Comparison of ENCODE assay signal across 1 cellular context in the genomic region with DNA sequence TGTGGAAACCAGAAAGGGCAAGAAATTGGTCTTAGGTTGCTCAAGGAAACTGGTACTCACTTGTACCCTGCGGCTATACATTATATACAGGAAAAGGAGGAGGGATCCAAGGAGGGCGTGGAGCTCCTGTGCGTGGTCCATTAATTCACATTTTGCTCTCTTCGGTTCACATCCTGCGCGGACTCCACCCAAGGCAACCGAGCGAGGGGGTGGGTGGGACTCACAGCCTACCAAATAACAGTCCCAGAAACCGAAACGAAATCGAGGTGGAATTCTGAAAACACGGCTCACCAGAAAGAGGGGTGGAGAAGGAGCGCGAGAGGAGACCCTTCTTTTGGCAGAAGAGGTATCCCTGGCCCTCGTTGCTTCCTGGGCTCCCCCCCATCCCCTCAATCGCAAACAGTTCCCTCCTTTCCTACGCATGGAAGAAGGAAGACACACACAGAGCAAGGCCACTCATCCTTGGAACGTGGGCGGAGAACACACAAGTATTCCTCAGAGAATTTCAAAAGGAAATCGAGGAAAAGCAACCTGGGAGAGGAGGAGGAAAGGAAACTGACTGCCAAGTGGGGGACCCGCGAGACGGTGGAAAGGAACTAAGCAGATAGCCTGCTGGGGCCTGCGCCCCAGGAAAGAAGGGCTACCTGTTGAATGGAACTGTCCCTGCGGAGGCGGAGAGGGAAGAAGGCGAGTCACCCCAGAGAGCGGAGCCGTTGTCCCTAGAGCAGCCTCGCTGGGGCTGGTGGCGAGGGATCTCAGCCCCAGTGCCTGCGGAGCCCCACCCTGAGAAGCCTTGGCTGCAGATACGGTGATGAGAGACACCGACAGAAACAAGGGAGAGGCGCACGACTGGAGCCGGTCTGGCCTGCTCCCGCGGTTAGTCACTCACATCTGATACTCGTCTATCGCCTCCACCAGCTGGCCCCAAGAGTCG.
A peak's percentile ranks its signal among the peaks of the same experiment; 100 is the strongest.
TF ChIP-seq lines count a peak whose summit lies in the region.

No MANE protein-coding gene starts in this region.

TF ChIP-seq in K562, 482 proteins besides CTCF, POLR2A, EP300 and RAD21 (continued from another document and continues in another):
- TF ChIP-seq, protein P1, sequence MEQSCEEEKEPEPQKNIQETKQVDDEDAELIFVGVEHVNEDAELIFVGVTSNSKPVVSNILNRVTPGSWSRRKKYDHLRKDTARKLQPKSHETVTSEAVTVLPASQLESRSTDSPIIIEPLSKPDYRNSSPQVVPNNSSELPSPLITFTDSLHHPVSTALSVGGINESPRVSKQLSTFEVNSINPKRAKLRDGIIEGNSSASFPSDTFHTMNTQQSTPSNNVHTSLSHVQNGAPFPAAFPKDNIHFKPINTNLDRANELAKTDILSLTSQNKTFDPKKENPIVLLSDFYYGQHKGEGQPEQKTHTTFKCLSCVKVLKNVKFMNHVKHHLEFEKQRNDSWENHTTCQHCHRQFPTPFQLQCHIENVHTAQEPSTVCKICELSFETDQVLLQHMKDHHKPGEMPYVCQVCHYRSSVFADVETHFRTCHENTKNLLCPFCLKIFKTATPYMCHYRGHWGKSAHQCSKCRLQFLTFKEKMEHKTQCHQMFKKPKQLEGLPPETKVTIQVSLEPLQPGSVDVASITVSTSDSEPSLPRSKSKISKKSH (CRISPR knock-in tag; IDR thresholded peaks at IDR 0.05) = no peak
- TF ChIP-seq HMG20B (CRISPR knock-in tag; IDR thresholded peaks at IDR 0.05) = no peak
- no peak for TF ChIP-seq TFAM (CRISPR knock-in tag; conservative IDR thresholded peaks at IDR 0.05)
- TF ChIP-seq, protein P2, sequence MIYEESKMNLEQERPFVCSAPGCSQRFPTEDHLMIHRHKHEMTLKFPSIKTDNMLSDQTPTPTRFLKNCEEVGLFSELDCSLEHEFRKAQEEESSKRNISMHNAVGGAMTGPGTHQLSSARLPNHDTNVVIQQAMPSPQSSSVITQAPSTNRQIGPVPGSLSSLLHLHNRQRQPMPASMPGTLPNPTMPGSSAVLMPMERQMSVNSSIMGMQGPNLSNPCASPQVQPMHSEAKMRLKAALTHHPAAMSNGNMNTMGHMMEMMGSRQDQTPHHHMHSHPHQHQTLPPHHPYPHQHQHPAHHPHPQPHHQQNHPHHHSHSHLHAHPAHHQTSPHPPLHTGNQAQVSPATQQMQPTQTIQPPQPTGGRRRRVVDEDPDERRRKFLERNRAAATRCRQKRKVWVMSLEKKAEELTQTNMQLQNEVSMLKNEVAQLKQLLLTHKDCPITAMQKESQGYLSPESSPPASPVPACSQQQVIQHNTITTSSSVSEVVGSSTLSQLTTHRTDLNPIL (CRISPR knock-in tag; IDR thresholded peaks at IDR 0.05) = no peak
- TF ChIP-seq ZNF3 (CRISPR knock-in tag; IDR thresholded peaks at IDR 0.05) = no peak
- no peak for TF ChIP-seq ELF1 (tag; IDR thresholded peaks at IDR 0.05)
- TF ChIP-seq RHOXF2B (CRISPR knock-in tag; conservative IDR thresholded peaks at IDR 0.05) = no peak
- TF ChIP-seq TAF9B (IDR thresholded peaks at IDR 0.05; ENCODE audit: partially characterized antibody) = peak; percentile 77
- TF ChIP-seq, protein P3, sequence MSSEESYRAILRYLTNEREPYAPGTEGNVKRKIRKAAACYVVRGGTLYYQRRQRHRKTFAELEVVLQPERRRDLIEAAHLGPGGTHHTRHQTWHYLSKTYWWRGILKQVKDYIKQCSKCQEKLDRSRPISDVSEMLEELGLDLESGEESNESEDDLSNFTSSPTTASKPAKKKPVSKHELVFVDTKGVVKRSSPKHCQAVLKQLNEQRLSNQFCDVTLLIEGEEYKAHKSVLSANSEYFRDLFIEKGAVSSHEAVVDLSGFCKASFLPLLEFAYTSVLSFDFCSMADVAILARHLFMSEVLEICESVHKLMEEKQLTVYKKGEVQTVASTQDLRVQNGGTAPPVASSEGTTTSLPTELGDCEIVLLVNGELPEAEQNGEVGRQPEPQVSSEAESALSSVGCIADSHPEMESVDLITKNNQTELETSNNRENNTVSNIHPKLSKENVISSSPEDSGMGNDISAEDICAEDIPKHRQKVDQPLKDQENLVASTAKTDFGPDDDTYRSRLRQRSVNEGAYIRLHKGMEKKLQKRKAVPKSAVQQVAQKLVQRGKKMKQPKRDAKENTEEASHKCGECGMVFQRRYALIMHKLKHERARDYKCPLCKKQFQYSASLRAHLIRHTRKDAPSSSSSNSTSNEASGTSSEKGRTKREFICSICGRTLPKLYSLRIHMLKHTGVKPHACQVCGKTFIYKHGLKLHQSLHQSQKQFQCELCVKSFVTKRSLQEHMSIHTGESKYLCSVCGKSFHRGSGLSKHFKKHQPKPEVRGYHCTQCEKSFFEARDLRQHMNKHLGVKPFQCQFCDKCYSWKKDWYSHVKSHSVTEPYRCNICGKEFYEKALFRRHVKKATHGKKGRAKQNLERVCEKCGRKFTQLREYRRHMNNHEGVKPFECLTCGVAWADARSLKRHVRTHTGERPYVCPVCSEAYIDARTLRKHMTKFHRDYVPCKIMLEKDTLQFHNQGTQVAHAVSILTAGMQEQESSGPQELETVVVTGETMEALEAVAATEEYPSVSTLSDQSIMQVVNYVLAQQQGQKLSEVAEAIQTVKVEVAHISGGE (CRISPR knock-in tag; IDR thresholded peaks at IDR 0.05) = no peak
- TF ChIP-seq ZEB2 (IDR thresholded peaks at IDR 0.05) = no peak
- no peak for TF ChIP-seq HNRNPK (IDR thresholded peaks at IDR 0.05; ENCODE audit: low read depth, low read length, poor library complexity, severe bottlenecking)
- no peak for TF ChIP-seq CREB1 (IDR thresholded peaks at IDR 0.05)
- peak; percentile 49 for TF ChIP-seq CREB1 (CRISPR knock-in tag; IDR thresholded peaks at IDR 0.05)
- TF ChIP-seq HMG20A (CRISPR knock-in tag; conservative IDR thresholded peaks at IDR 0.05) = no peak
- TF ChIP-seq SOX6 (IDR thresholded peaks at IDR 0.05) = peak; percentile 79; the same call in 1 of the 2 replicates
- peak; percentile 70 for TF ChIP-seq TEAD4 (IDR thresholded peaks at IDR 0.05; ENCODE audit: low read length)
- TF ChIP-seq TEAD4 (CRISPR knock-in tag; IDR thresholded peaks at IDR 0.05; ENCODE audit: borderline replicate concordance) = no peak
- no peak for TF ChIP-seq ZNF23 (CRISPR knock-in tag; IDR thresholded peaks at IDR 0.05)
- no peak for TF ChIP-seq ZNF436 (CRISPR knock-in tag; IDR thresholded peaks at IDR 0.05)
- TF ChIP-seq, protein P4, sequence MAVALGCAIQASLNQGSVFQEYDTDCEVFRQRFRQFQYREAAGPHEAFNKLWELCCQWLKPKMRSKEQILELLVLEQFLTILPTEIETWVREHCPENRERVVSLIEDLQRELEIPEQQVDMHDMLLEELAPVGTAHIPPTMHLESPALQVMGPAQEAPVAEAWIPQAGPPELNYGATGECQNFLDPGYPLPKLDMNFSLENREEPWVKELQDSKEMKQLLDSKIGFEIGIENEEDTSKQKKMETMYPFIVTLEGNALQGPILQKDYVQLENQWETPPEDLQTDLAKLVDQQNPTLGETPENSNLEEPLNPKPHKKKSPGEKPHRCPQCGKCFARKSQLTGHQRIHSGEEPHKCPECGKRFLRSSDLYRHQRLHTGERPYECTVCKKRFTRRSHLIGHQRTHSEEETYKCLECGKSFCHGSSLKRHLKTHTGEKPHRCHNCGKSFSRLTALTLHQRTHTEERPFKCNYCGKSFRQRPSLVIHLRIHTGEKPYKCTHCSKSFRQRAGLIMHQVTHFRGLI (CRISPR knock-in tag; IDR thresholded peaks at IDR 0.05) = no peak
- TF ChIP-seq STAT5A (IDR thresholded peaks at IDR 0.05; ENCODE audit: borderline replicate concordance, low read length) = peak; percentile 45; the same call in 1 of the 2 replicates
- TF ChIP-seq HDAC3 (IDR thresholded peaks at IDR 0.05; ENCODE audit: borderline replicate concordance, partially characterized antibody) = peak; percentile 65
- no peak for TF ChIP-seq ZNF253 (CRISPR knock-in tag; conservative IDR thresholded peaks at IDR 0.05)
- 0 out of 2 replicates have a peak, but pooled peaks have one; percentile 31 for TF ChIP-seq ZNF431 (CRISPR knock-in tag; IDR thresholded peaks at IDR 0.05)
- TF ChIP-seq, protein P5, sequence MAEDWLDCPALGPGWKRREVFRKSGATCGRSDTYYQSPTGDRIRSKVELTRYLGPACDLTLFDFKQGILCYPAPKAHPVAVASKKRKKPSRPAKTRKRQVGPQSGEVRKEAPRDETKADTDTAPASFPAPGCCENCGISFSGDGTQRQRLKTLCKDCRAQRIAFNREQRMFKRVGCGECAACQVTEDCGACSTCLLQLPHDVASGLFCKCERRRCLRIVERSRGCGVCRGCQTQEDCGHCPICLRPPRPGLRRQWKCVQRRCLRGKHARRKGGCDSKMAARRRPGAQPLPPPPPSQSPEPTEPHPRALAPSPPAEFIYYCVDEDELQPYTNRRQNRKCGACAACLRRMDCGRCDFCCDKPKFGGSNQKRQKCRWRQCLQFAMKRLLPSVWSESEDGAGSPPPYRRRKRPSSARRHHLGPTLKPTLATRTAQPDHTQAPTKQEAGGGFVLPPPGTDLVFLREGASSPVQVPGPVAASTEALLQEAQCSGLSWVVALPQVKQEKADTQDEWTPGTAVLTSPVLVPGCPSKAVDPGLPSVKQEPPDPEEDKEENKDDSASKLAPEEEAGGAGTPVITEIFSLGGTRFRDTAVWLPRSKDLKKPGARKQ (CRISPR knock-in tag; IDR thresholded peaks at IDR 0.05) = no peak
- TF ChIP-seq, protein P6, sequence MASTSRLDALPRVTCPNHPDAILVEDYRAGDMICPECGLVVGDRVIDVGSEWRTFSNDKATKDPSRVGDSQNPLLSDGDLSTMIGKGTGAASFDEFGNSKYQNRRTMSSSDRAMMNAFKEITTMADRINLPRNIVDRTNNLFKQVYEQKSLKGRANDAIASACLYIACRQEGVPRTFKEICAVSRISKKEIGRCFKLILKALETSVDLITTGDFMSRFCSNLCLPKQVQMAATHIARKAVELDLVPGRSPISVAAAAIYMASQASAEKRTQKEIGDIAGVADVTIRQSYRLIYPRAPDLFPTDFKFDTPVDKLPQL (IDR thresholded peaks at IDR 0.05; ENCODE audit: extremely low read depth, insufficient read length) = no peak
- TF ChIP-seq, protein P7, sequence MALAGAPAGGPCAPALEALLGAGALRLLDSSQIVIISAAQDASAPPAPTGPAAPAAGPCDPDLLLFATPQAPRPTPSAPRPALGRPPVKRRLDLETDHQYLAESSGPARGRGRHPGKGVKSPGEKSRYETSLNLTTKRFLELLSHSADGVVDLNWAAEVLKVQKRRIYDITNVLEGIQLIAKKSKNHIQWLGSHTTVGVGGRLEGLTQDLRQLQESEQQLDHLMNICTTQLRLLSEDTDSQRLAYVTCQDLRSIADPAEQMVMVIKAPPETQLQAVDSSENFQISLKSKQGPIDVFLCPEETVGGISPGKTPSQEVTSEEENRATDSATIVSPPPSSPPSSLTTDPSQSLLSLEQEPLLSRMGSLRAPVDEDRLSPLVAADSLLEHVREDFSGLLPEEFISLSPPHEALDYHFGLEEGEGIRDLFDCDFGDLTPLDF (CRISPR knock-in tag; IDR thresholded peaks at IDR 0.05) = no peak
- TF ChIP-seq MCM7 (IDR thresholded peaks at IDR 0.05) = no peak
- no peak for TF ChIP-seq TCFL5 (CRISPR knock-in tag; conservative IDR thresholded peaks at IDR 0.05)
- no peak for TF ChIP-seq ZNF274 (IDR thresholded peaks at IDR 0.05; ENCODE audit: borderline replicate concordance, low read depth, low read length)
- TF ChIP-seq, protein P8, sequence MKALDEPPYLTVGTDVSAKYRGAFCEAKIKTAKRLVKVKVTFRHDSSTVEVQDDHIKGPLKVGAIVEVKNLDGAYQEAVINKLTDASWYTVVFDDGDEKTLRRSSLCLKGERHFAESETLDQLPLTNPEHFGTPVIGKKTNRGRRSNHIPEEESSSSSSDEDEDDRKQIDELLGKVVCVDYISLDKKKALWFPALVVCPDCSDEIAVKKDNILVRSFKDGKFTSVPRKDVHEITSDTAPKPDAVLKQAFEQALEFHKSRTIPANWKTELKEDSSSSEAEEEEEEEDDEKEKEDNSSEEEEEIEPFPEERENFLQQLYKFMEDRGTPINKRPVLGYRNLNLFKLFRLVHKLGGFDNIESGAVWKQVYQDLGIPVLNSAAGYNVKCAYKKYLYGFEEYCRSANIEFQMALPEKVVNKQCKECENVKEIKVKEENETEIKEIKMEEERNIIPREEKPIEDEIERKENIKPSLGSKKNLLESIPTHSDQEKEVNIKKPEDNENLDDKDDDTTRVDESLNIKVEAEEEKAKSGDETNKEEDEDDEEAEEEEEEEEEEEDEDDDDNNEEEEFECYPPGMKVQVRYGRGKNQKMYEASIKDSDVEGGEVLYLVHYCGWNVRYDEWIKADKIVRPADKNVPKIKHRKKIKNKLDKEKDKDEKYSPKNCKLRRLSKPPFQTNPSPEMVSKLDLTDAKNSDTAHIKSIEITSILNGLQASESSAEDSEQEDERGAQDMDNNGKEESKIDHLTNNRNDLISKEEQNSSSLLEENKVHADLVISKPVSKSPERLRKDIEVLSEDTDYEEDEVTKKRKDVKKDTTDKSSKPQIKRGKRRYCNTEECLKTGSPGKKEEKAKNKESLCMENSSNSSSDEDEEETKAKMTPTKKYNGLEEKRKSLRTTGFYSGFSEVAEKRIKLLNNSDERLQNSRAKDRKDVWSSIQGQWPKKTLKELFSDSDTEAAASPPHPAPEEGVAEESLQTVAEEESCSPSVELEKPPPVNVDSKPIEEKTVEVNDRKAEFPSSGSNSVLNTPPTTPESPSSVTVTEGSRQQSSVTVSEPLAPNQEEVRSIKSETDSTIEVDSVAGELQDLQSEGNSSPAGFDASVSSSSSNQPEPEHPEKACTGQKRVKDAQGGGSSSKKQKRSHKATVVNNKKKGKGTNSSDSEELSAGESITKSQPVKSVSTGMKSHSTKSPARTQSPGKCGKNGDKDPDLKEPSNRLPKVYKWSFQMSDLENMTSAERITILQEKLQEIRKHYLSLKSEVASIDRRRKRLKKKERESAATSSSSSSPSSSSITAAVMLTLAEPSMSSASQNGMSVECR (CRISPR knock-in tag; IDR thresholded peaks at IDR 0.05) = no peak
- no peak for TF ChIP-seq ZNF133 (CRISPR knock-in tag; IDR thresholded peaks at IDR 0.05)
- no peak for TF ChIP-seq OTX1 (CRISPR knock-in tag; IDR thresholded peaks at IDR 0.05)
- TF ChIP-seq, protein P9, sequence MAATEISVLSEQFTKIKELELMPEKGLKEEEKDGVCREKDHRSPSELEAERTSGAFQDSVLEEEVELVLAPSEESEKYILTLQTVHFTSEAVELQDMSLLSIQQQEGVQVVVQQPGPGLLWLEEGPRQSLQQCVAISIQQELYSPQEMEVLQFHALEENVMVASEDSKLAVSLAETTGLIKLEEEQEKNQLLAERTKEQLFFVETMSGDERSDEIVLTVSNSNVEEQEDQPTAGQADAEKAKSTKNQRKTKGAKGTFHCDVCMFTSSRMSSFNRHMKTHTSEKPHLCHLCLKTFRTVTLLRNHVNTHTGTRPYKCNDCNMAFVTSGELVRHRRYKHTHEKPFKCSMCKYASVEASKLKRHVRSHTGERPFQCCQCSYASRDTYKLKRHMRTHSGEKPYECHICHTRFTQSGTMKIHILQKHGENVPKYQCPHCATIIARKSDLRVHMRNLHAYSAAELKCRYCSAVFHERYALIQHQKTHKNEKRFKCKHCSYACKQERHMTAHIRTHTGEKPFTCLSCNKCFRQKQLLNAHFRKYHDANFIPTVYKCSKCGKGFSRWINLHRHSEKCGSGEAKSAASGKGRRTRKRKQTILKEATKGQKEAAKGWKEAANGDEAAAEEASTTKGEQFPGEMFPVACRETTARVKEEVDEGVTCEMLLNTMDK (IDR thresholded peaks at IDR 0.05; ENCODE audit: borderline replicate concordance, insufficient read depth, low read depth, low read length, poor library complexity, severe bottlenecking) = no peak
